20 cellular contexts compared by ENCODE assay signal in the genomic region with DNA sequence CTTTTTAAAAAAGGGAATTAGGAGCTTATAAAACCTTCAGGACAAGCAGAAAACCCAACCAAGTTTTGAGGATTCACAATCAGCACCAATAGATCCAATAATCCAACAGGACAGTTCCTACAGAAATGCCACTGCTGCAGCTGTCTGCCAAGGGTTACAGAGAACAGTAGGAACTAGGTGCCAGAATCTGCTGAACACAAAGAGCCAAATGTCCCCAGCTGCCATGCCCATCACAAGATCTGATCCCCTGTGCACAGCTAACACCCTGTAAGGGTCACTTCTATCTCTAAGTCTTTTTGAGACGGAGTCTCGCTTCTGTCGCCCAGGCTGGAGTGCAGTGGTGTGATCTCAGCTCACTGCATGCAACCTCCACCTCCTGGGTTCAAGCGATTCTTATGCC.
DNase-seq lines count a peak whose midpoint lies in the region; ATAC-seq, FAIRE-seq and TF ChIP-seq lines count a peak whose summit lies in the region.
"Had no signal": no experiment of that assay in that cellular context is flagged by ENCODE, and none has a peak within 500 bp of the region (broad histone marks: within the 10 kb centered on the region; RNA-seq: fewer than 3 reads in every experiment).

No MANE protein-coding gene starts in this region.

- no peak overlapping the region for H3K9ac ChIP-seq in H1 (replicated peaks in 1 of 4; ENCODE audit: extremely low read depth in 1 of 4, low read depth in 3 of 4, low read length in 3 of 4)

- H3K27ac ChIP-seq in H1 (ENCODE audit: low read depth, low read length) = no peak overlapping the region
- H3K27ac ChIP-seq in psoas muscle = no peak overlapping the region
- H3K27ac ChIP-seq in right cardiac atrium (ENCODE audit: low read length) = no peak overlapping the region
- H3K27ac ChIP-seq: A549, HL-60 had no signal

- H2BK120ac ChIP-seq in H1 (replicated peaks; ENCODE audit: low read depth, low read length) = no peak overlapping the region

- no peak overlapping the region for H2BK12ac ChIP-seq in H1 (ENCODE audit: low read depth, low read length)

- no peak overlapping the region for H4K5ac ChIP-seq in H1 (ENCODE audit: insufficient read length, low read depth, low read length)

- no peak overlapping the region for H4K8ac ChIP-seq in H1 (ENCODE audit: extremely low read depth, insufficient read depth, low read length)

- CTCF ChIA-PET in H1 (lab: Charles Lee; ENCODE audit: partially characterized antibody) = interaction anchor here (0.8 to 0.9 kb wide), 2 partner anchors 12 to 17 kb away, joined by 3 read pairs; no protein-coding TSS in a partner anchor

- no peak overlapping the region for H3K4ac ChIP-seq in H1 (replicated peaks; ENCODE audit: insufficient read length, low read depth, low read length)

- TF ChIP-seq CTCF in H1 (IDR thresholded peaks at IDR 0.05; ENCODE audit: control extremely low read depth in 1 of 3, insufficient read depth in 1 of 3, low read depth in 1 of 3, low read length in 3 of 3) (no peak), psoas muscle (IDR thresholded peaks at IDR 0.05) (no peak)

- no peak overlapping the region for H3K23ac ChIP-seq in H1 (ENCODE audit: insufficient read length)

- H4K20me1 ChIP-seq in H1 (replicated peaks in 1 of 2; ENCODE audit: control insufficient read depth in 1 of 2, insufficient read depth in 2 of 2, low read length in 2 of 2) = no peaks in the 10 kb centered on the region

- no peaks in the 10 kb centered on the region for H3K79me1 ChIP-seq in H1 (ENCODE audit: low read depth, low read length)

- no peak overlapping the region for H2BK5ac ChIP-seq in H1 (ENCODE audit: low read depth, low read length)

- no peaks in the 10 kb centered on the region for H3K27me3 ChIP-seq in H1 (replicated peaks in 1 of 4; ENCODE audit: control insufficient read depth in 3 of 4, extremely low read depth in 1 of 4, insufficient read depth in 3 of 4, low read length in 3 of 4)
- H3K27me3 ChIP-seq in psoas muscle (ENCODE audit: insufficient read depth in 3 of 3, low read length in 2 of 3) = no peaks in the 10 kb centered on the region
- H3K27me3 ChIP-seq in right cardiac atrium (ENCODE audit: control insufficient read depth, insufficient read depth) = no peaks in the 10 kb centered on the region

- peak in 3 of 4 donors; percentile 40 to 75 (median 69) for ATAC-seq in psoas muscle
- no peak for ATAC-seq in right cardiac atrium
- ATAC-seq in HG03442 (IDR thresholded peaks at IDR 0.05; ENCODE audit: unreplicated experiment) = no peak
- ATAC-seq: A549; CD8-positive, alpha-beta T cell had no signal

- no peak overlapping the region for H2AFZ ChIP-seq in H1 (ENCODE audit: low read length)

- 0 out of 2 replicates have a peak overlapping the region, but pooled peaks have one; percentile 40 for H2BK15ac ChIP-seq in H1 (ENCODE audit: low read length)

- no peak overlapping the region for H3K14ac ChIP-seq in H1 (ENCODE audit: insufficient read length)

- no peak for TF ChIP-seq EP300 in H1 (IDR thresholded peaks at IDR 0.05; ENCODE audit: borderline replicate concordance in 1 of 2, low read depth in 2 of 2, low read length in 2 of 2)

- H3K36me3 ChIP-seq in H1 (ENCODE audit: control insufficient read depth in 2 of 4, insufficient read depth in 4 of 4, low read length in 3 of 4) = no peaks in the 10 kb centered on the region
- H3K36me3 ChIP-seq in psoas muscle (ENCODE audit: insufficient read depth in 1 of 2, low read depth in 1 of 2) = no peaks in the 10 kb centered on the region

- H4K91ac ChIP-seq in H1 (replicated peaks; ENCODE audit: insufficient read length, low read length) = no peak overlapping the region

- TF ChIP-seq POLR2A in H1 (IDR thresholded peaks at IDR 0.05; ENCODE audit: control extremely low read depth in 1 of 2, low read depth in 2 of 2, low read length in 2 of 2) (no peak), GM12891 (IDR thresholded peaks at IDR 0.05; ENCODE audit: low read depth, low read length) (no peak)

- H3K79me2 ChIP-seq in H1 (ENCODE audit: control insufficient read depth in 1 of 2, insufficient read depth in 2 of 2, low read length in 2 of 2) = no peaks in the 10 kb centered on the region

- 98% methylated on average over 4 of the region's 4 CpGs; no CpG with 5 or more reads in 1 of the 2 experiments for WGBS in H1 (ENCODE audit: extremely low coverage in 1 of 2, insufficient coverage in 1 of 2, insufficient read length in 1 of 2, insufficient replicate concordance in 2 of 2, low coverage in 1 of 2, low lambda C conversion rate in 2 of 2, missing lambda C conversion rate in 1 of 2), 2 experiments
- 36 to 60% (median 42%) methylated on average over 4 of the region's 4 CpGs for WGBS in psoas muscle, 3 donors
- 90% methylated on average over 4 of the region's 4 CpGs for WGBS in right cardiac atrium

- POLR2A ChIA-PET in H1 (lab: Charles Lee; ENCODE audit: partially characterized antibody) = no interaction called here

- no peak for TF ChIP-seq RAD21 in H1 (IDR thresholded peaks at IDR 0.05 in 1 of 2, conservative IDR thresholded peaks at IDR 0.05 in 1 of 2; ENCODE audit: low read depth in 2 of 2, low read length in 2 of 2)

- no peak overlapping the region for H2BK20ac ChIP-seq in H1 (ENCODE audit: low read length)

- H2AK5ac ChIP-seq in H1 (ENCODE audit: low read depth, low read length) = no peak overlapping the region

- peaks cover 0 to 10% (median 3%) of the 10 kb centered on the region in 4 experiments; a peak in 4 of 7 replicates for H3K4me1 ChIP-seq in H1 (replicated peaks in 1 of 4; ENCODE audit: control insufficient read depth in 3 of 4, insufficient read depth in 4 of 4, low read length in 3 of 4)
- no peaks in the 10 kb centered on the region for H3K4me1 ChIP-seq in psoas muscle
- no peaks in the 10 kb centered on the region for H3K4me1 ChIP-seq in right cardiac atrium (ENCODE audit: control insufficient read depth, insufficient read depth, low read length)
- H3K4me1 ChIP-seq: A549 had no signal

- no peak for FAIRE-seq in H1 (lab: Jason Lieb, UNC)
- no peak for FAIRE-seq in GM12891 (lab: Jason Lieb, UNC)
- FAIRE-seq: A549, D721Med, G401.6, GM12892, GM19239 had no signal

- DNase-seq in H1 (ENCODE audit: low read depth in 1 of 2, low spot score in 2 of 2) = no peak
- peak; percentile 12 for DNase-seq in midbrain (lab: John Stamatoyannopoulos, UW)
- no peak for DNase-seq in psoas muscle
- DNase-seq in right cardiac atrium = no peak
- no peak for DNase-seq in NCI-H1436 (lab: John Stamatoyannopoulos, UW)
- DNase-seq in GM12891 (ENCODE audit: insufficient read length, low spot score) = no peak
- DNase-seq: CD8-positive, alpha-beta T cell; COR-L47; DMS153; DMS79 treated with DMSO at 0.1 percent for 48 hours; EL; HCEC 1CT; HFFc6 had no signal

- intact Hi-C loops in psoas muscle (cut with DNase I) = no loop called here
- intact Hi-C loops in right cardiac atrium (cut with DNase I) = no loop called here

- H3K9me3 ChIP-seq in H1 (ENCODE audit: insufficient read depth in 2 of 2, low read depth in 1 of 2, low read length in 1 of 2) = peaks cover 0 to 2% of the 10 kb centered on the region in 2 experiments; a peak in 1 of 4 replicates
- H3K9me3 ChIP-seq in psoas muscle = peaks cover under 1% of the 10 kb centered on the region
- H3K9me3 ChIP-seq in right cardiac atrium (ENCODE audit: control insufficient read depth, low read length) = no peaks in the 10 kb centered on the region

- H3K56ac ChIP-seq in H1 (replicated peaks; ENCODE audit: insufficient read length, low read depth, low read length) = no peak overlapping the region

- H3K4me2 ChIP-seq in H1 (ENCODE audit: insufficient read depth in 1 of 2, low read depth in 2 of 2, low read length in 2 of 2) = no peak overlapping the region
- H3K4me2 ChIP-seq: A549 had no signal

- H3K4me3 ChIP-seq in H1 (ENCODE audit: extremely low read depth in 1 of 4, insufficient read depth in 2 of 4, low read depth in 3 of 4, low read length in 4 of 4) (no peak overlapping the region), psoas muscle (no peak overlapping the region), right cardiac atrium (ENCODE audit: low read length) (no peak overlapping the region)
- H3K4me3 ChIP-seq: A549 had no signal

- no peak overlapping the region for H3K18ac ChIP-seq in H1 (ENCODE audit: extremely low read depth, low read length)

- H3K23me2 ChIP-seq in H1 (ENCODE audit: low read depth, low read length) = no peaks in the 10 kb centered on the region

TF ChIP-seq in H1, 55 proteins besides CTCF, POLR2A, EP300 and RAD21 (continues in another document):
- TF ChIP-seq ASH2L (IDR thresholded peaks at IDR 0.05; ENCODE audit: low read length) (no peak), RNF2 (IDR thresholded peaks at IDR 0.05; ENCODE audit: borderline replicate concordance, low read depth, low read length, missing control alignments, poor library complexity, severe bottlenecking) (no peak), EZH2 (IDR thresholded peaks at IDR 0.05; ENCODE audit: low read depth, low read length, severe bottlenecking) (no peak), JUN (IDR thresholded peaks at IDR 0.05; ENCODE audit: low read depth, low read length) (no peak), CHD1 (IDR thresholded peaks at IDR 0.05; ENCODE audit: low read depth, low read length) (no peak)

TF ChIP-seq in GM12891, 5 proteins besides CTCF, POLR2A, EP300 and RAD21:
- no peak for TF ChIP-seq POU2F2 (IDR thresholded peaks at IDR 0.05; ENCODE audit: low read depth, low read length)
- no peak for TF ChIP-seq SPI1 (IDR thresholded peaks at IDR 0.05; ENCODE audit: low read depth, low read length)
- TF ChIP-seq POLR2AphosphoS5 (IDR thresholded peaks at IDR 0.05; ENCODE audit: low read depth, low read length) = no peak
- no peak for TF ChIP-seq TAF1 (IDR thresholded peaks at IDR 0.05; ENCODE audit: low read depth, low read length)
- TF ChIP-seq PAX5 (IDR thresholded peaks at IDR 0.05; ENCODE audit: insufficient read depth, low read length, severe bottlenecking) = no peak

Comparison
In these comparisons a context has a peak if more than half of its experiments do, and no peak if none do; other contexts are left out.
1. ATAC-seq: peak in psoas muscle (3 of 4); none in right cardiac atrium (0 of 2) and HG03442 (single experiment).